ENCODE assay signal across 1 cellular context in genomic region chr21:42652527-42653491, GRCh38.
TF ChIP-seq lines count a peak whose summit lies in the region.

No MANE protein-coding gene starts in this region.

TF ChIP-seq in HepG2, 621 proteins besides CTCF, POLR2A, EP300 and RAD21 (continued from another document and continues in another):
- TF ChIP-seq ZNF646 (CRISPR knock-in tag; IDR thresholded peaks at IDR 0.05) (peak; percentile 51; the same call in 1 of the 2 replicates), DZIP1 (CRISPR knock-in tag; IDR thresholded peaks at IDR 0.05) (no peak), HNRNPL (IDR thresholded peaks at IDR 0.05; ENCODE audit: low read depth, low read length) (peak; percentile 79; the same call in 1 of the 2 replicates), STAG1 (CRISPR knock-in tag; IDR thresholded peaks at IDR 0.05) (peak; percentile 86), SAP130 (CRISPR knock-in tag; IDR thresholded peaks at IDR 0.05; ENCODE audit: low read depth) (peak; percentile 46), ZNF737 (CRISPR knock-in tag; IDR thresholded peaks at IDR 0.05; ENCODE audit: borderline replicate concordance) (no peak), PAX8 (CRISPR knock-in tag; IDR thresholded peaks at IDR 0.05; ENCODE audit: borderline replicate concordance) (no peak), ZNF691 (CRISPR knock-in tag; IDR thresholded peaks at IDR 0.05; ENCODE audit: borderline replicate concordance, low read depth) (0 out of 2 replicates have a peak, but pooled peaks have one; percentile 67), ZNF296 (CRISPR knock-in tag; conservative IDR thresholded peaks at IDR 0.05) (peak; percentile 95), CBFB (CRISPR knock-in tag; IDR thresholded peaks at IDR 0.05) (no peak), KAT8 (CRISPR knock-in tag; IDR thresholded peaks at IDR 0.05) (0 out of 2 replicates have a peak, but pooled peaks have one; percentile 20), NFE2 (CRISPR knock-in tag; IDR thresholded peaks at IDR 0.05) (no peak), ZNF574 (CRISPR knock-in tag; IDR thresholded peaks at IDR 0.05) (peak; percentile 44; the same call in 1 of the 2 replicates), ZNF513 (CRISPR knock-in tag; conservative IDR thresholded peaks at IDR 0.05) (no peak), SPEN (CRISPR knock-in tag; IDR thresholded peaks at IDR 0.05; ENCODE audit: low read depth) (no peak), TEAD3 (CRISPR knock-in tag; optimal IDR thresholded peaks at IDR 0.05; ENCODE audit: borderline replicate concordance) (no peak), ZNF768 (CRISPR knock-in tag; IDR thresholded peaks at IDR 0.05) (no peak), ZNF468 (CRISPR knock-in tag; IDR thresholded peaks at IDR 0.05) (no peak), ZFX (CRISPR knock-in tag; IDR thresholded peaks at IDR 0.05; ENCODE audit: low read depth) (peak; percentile 71), ZBTB4 (CRISPR knock-in tag; IDR thresholded peaks at IDR 0.05; ENCODE audit: borderline replicate concordance) (peak; percentile 93; the same call in 1 of the 2 replicates)
- TF ChIP-seq, protein P1, sequence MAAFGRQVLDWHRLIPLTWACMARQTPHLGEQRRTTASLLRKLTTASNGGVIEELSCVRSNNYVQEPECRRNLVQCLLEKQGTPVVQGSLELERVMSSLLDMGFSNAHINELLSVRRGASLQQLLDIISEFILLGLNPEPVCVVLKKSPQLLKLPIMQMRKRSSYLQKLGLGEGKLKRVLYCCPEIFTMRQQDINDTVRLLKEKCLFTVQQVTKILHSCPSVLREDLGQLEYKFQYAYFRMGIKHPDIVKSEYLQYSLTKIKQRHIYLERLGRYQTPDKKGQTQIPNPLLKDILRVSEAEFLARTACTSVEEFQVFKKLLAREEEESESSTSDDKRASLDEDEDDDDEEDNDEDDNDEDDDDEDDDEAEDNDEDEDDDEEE (CRISPR knock-in tag; IDR thresholded peaks at IDR 0.05) = peak; percentile 86; the same call in 1 of the 2 replicates
- TF ChIP-seq, protein P2, sequence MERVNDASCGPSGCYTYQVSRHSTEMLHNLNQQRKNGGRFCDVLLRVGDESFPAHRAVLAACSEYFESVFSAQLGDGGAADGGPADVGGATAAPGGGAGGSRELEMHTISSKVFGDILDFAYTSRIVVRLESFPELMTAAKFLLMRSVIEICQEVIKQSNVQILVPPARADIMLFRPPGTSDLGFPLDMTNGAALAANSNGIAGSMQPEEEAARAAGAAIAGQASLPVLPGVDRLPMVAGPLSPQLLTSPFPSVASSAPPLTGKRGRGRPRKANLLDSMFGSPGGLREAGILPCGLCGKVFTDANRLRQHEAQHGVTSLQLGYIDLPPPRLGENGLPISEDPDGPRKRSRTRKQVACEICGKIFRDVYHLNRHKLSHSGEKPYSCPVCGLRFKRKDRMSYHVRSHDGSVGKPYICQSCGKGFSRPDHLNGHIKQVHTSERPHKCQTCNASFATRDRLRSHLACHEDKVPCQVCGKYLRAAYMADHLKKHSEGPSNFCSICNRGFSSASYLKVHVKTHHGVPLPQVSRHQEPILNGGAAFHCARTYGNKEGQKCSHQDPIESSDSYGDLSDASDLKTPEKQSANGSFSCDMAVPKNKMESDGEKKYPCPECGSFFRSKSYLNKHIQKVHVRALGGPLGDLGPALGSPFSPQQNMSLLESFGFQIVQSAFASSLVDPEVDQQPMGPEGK (CRISPR knock-in tag; IDR thresholded peaks at IDR 0.05) = peak; percentile 47; the same call in 1 of the 2 replicates
- TF ChIP-seq, protein P3, sequence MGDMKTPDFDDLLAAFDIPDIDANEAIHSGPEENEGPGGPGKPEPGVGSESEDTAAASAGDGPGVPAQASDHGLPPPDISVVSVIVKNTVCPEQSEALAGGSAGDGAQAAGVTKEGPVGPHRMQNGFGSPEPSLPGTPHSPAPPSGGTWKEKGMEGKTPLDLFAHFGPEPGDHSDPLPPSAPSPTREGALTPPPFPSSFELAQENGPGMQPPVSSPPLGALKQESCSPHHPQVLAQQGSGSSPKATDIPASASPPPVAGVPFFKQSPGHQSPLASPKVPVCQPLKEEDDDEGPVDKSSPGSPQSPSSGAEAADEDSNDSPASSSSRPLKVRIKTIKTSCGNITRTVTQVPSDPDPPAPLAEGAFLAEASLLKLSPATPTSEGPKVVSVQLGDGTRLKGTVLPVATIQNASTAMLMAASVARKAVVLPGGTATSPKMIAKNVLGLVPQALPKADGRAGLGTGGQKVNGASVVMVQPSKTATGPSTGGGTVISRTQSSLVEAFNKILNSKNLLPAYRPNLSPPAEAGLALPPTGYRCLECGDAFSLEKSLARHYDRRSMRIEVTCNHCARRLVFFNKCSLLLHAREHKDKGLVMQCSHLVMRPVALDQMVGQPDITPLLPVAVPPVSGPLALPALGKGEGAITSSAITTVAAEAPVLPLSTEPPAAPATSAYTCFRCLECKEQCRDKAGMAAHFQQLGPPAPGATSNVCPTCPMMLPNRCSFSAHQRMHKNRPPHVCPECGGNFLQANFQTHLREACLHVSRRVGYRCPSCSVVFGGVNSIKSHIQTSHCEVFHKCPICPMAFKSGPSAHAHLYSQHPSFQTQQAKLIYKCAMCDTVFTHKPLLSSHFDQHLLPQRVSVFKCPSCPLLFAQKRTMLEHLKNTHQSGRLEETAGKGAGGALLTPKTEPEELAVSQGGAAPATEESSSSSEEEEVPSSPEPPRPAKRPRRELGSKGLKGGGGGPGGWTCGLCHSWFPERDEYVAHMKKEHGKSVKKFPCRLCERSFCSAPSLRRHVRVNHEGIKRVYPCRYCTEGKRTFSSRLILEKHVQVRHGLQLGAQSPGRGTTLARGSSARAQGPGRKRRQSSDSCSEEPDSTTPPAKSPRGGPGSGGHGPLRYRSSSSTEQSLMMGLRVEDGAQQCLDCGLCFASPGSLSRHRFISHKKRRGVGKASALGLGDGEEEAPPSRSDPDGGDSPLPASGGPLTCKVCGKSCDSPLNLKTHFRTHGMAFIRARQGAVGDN (CRISPR knock-in tag; IDR thresholded peaks at IDR 0.05) = peak; percentile 80
- TF ChIP-seq, protein P4, sequence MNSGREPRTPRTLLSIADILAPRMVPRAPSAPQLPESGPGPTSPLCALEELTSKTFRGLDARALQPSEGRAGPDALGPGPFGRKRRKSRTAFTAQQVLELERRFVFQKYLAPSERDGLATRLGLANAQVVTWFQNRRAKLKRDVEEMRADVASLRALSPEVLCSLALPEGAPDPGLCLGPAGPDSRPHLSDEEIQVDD (CRISPR knock-in tag; IDR thresholded peaks at IDR 0.05; ENCODE audit: borderline replicate concordance) = no peak; the same call in 1 of the 2 replicates
